8 cellular contexts compared by ENCODE assay signal in genomic region chr11:101862410-101863233, GRCh38. TPM values are rescaled to one million over a fixed set of nuclear protein-coding genes. Genes with fewer than 3 reads are reported as not detected.
DNase-seq lines count a peak whose midpoint lies in the region; ATAC-seq and TF ChIP-seq lines count a peak whose summit lies in the region.

No MANE protein-coding gene starts in this region.

- H3K27ac ChIP-seq in SK-N-SH (ENCODE audit: low read depth in 2 of 2, low read length in 1 of 2) (peak overlapping the region in 1 of 2 experiments; percentile 84; a peak in 2 of 4 replicates), right cardiac atrium (ENCODE audit: low read length) (no peak overlapping the region), tibial nerve (no peak overlapping the region)

- 34% methylated on average over 5 of the region's 5 CpGs for WGBS in SK-N-SH (ENCODE audit: low lambda C conversion rate)
- WGBS in right cardiac atrium, result 57% methylated on average over 5 of the region's 5 CpGs
- 61 to 70% methylated on average over 5 of the region's 5 CpGs for WGBS in tibial nerve, 2 donors

- ATAC-seq in right cardiac atrium (peak; percentile 29 to 55), HG03280 (IDR thresholded peaks at IDR 0.05; ENCODE audit: unreplicated experiment) (no peak)

- H3K9me2 ChIP-seq in SK-N-SH, result no peaks in the 10 kb centered on the region

- intact Hi-C loops in right cardiac atrium (cut with DNase I), result loop anchor here in 3 of 4 donors (2.0 to 10.0 kb wide), 3 partner anchors 142 to 802 kb away; no protein-coding TSS in a partner anchor

- H3K36me3 ChIP-seq in SK-N-SH (replicated peaks in 1 of 2; ENCODE audit: control insufficient read depth in 1 of 2, insufficient read depth in 2 of 2, low read length in 1 of 2) (no peaks in the 10 kb centered on the region), tibial nerve (no peaks in the 10 kb centered on the region)

- H3K4me3 ChIP-seq in SK-N-SH (ENCODE audit: low read depth in 2 of 2, low read length in 1 of 2), result no peak overlapping the region
- H3K4me3 ChIP-seq in right cardiac atrium (ENCODE audit: low read length), result no peak overlapping the region
- no peak overlapping the region for H3K4me3 ChIP-seq in tibial nerve

- POLR2A ChIA-PET in SK-N-SH (lab: Yijun Ruan, JAX), result no interaction called here

- TF ChIP-seq POLR2A in tibial nerve (IDR thresholded peaks at IDR 0.05), result no peak

- CTCF ChIA-PET in SK-N-SH (lab: Yijun Ruan, JAX), result interaction anchor here (0.6 to 7.5 kb wide), 16 partner anchors 11 to 179 kb away, joined by 3 to 263 read pairs (median 4); no protein-coding TSS in a partner anchor

- TF ChIP-seq CTCF in SK-N-SH (IDR thresholded peaks at IDR 0.05) (peak; percentile 75), tibial nerve (IDR thresholded peaks at IDR 0.05) (peak in 3 of 5 experiments; percentile 8 to 30 (median 18))

- H3F3A ChIP-seq in SK-N-SH (replicated peaks; ENCODE audit: insufficient read depth), result peaks cover 45% of the 10 kb centered on the region

- H3K9me3 ChIP-seq in SK-N-SH, result no peaks in the 10 kb centered on the region
- no peaks in the 10 kb centered on the region for H3K9me3 ChIP-seq in right cardiac atrium (ENCODE audit: control insufficient read depth, low read length)
- peaks cover 0 to 5% (median 0%) of the 10 kb centered on the region in 4 donors for H3K9me3 ChIP-seq in tibial nerve

- H3K27me3 ChIP-seq in SK-N-SH (ENCODE audit: insufficient read depth), result no peaks in the 10 kb centered on the region
- no peaks in the 10 kb centered on the region for H3K27me3 ChIP-seq in right cardiac atrium (ENCODE audit: control insufficient read depth, insufficient read depth)
- no peaks in the 10 kb centered on the region for H3K27me3 ChIP-seq in tibial nerve

- H3K79me2 ChIP-seq in SK-N-SH (ENCODE audit: insufficient read depth), result no peaks in the 10 kb centered on the region

- H3K9ac ChIP-seq in SK-N-SH, result peak overlapping the region; percentile 37; the same call in 1 of the 2 replicates

- peak overlapping the region; percentile 24; the same call in 1 of the 2 replicates for H3K4me2 ChIP-seq in SK-N-SH

- peaks cover 0 to 16% of the 10 kb centered on the region in 2 experiments; a peak in 1 of 4 replicates for H3K4me1 ChIP-seq in SK-N-SH (ENCODE audit: control insufficient read depth in 1 of 2, insufficient read depth in 2 of 2, low read depth in 1 of 2, low read length in 1 of 2)
- no peaks in the 10 kb centered on the region for H3K4me1 ChIP-seq in right cardiac atrium (ENCODE audit: control insufficient read depth, insufficient read depth, low read length)
- peaks cover 0 to 4% (median 0%) of the 10 kb centered on the region in 4 donors for H3K4me1 ChIP-seq in tibial nerve

- H4K20me1 ChIP-seq in SK-N-SH (ENCODE audit: insufficient read depth), result no peaks in the 10 kb centered on the region

- no peak for TF ChIP-seq EP300 in SK-N-SH (IDR thresholded peaks at IDR 0.05; ENCODE audit: borderline replicate concordance in 1 of 2, low read depth in 1 of 2, low read length in 1 of 2)
- no peak for TF ChIP-seq EP300 in tibial nerve (IDR thresholded peaks at IDR 0.05)

- DNase-seq in NCI-H82 (lab: John Stamatoyannopoulos, UW) (peak; percentile 18), NCI-H82 treated with DMSO at 0.1 percent for 48 hours (lab: John Stamatoyannopoulos, UW; ENCODE audit: unreplicated experiment) (no peak), SK-N-SH (peak; percentile 15), right cardiac atrium (peak in 1 of 3 donors; percentile 26), tibial nerve (ENCODE audit: low spot score in 2 of 2) (no peak), NCI-H1092 (lab: John Stamatoyannopoulos, UW) (no peak), DMS153 treated with DMSO at 0.1 percent for 48 hours (lab: John Stamatoyannopoulos, UW; ENCODE audit: unreplicated experiment) (no peak)

- peak; percentile 61 for TF ChIP-seq RAD21 in SK-N-SH (IDR thresholded peaks at IDR 0.05; ENCODE audit: low read length)

- peak overlapping the region; percentile 30; the same call in 1 of the 2 replicates for H2AFZ ChIP-seq in SK-N-SH (ENCODE audit: low read depth)

TF ChIP-seq in SK-N-SH, 30 proteins besides CTCF, POLR2A, EP300 and RAD21:
- TF ChIP-seq SMC3 (IDR thresholded peaks at IDR 0.05; ENCODE audit: low read depth, low read length), result peak; percentile 75
- no peak for TF ChIP-seq NRF1 (IDR thresholded peaks at IDR 0.05; ENCODE audit: low read depth, low read length)

RNA-seq across cellular contexts. Expression of gene CEP126, which starts 52.2 kb away (rescaled TPM):
- polyA plus RNA-seq in SK-N-SH (2012; rRNA removed) (1.4 and 2.1 TPM in 2 replicates), right cardiac atrium (3.1 TPM)
- polyA plus RNA-seq in SK-N-SH (2012; cell fraction: cytosol; rRNA removed), result 1.6 and 1.7 TPM in 2 replicates
- polyA plus RNA-seq in SK-N-SH (2012; cell fraction: nucleus; rRNA removed), result 2.3 and 5.3 TPM in 2 replicates
- total RNA-seq in right cardiac atrium (1 to 10 TPM; 3.9 to 7.2 (median 5.7) TPM), tibial nerve (10 to 100 TPM in 1 of 4 donors, 1 to 10 TPM in 3; 6.6 to 10.7 (median 8.3) TPM)

RNA-seq across cellular contexts. Expression of gene ANGPTL5, which starts 53.7 kb away (rescaled TPM):
- polyA plus RNA-seq in SK-N-SH (2012; rRNA removed) (not detected in 2 replicates), right cardiac atrium (2.7 TPM)
- not detected in 2 replicates for polyA plus RNA-seq in SK-N-SH (2012; cell fraction: cytosol; rRNA removed)
- polyA plus RNA-seq in SK-N-SH (2012; cell fraction: nucleus; rRNA removed), result not detected in 2 replicates
- total RNA-seq in right cardiac atrium (1 to 10 TPM; 1.3 to 4.9 (median 2.4) TPM), tibial nerve (1 to 10 TPM in 1 of 4 donors, under 1 TPM in 3; 0.44 to 9.6 (median 0.61) TPM)

Comparison
In these comparisons a context has a peak if more than half of its experiments do, and no peak if none do; other contexts are left out.
1. DNase-seq: peak in NCI-H82 (single experiment) and SK-N-SH (single experiment); none in NCI-H82 treated with DMSO at 0.1 percent for 48 hours (single experiment), tibial nerve (0 of 2), NCI-H1092 (single experiment) and DMS153 treated with DMSO at 0.1 percent for 48 hours (single experiment).